In genomic region chr19:30559446-30559845, GRCh38 we compare ENCODE assay signal across 22 cellular contexts.
A peak's percentile ranks its signal among the peaks of the same experiment; 100 is the strongest.
DNase-seq lines count a peak whose midpoint lies in the region; ATAC-seq, FAIRE-seq and TF ChIP-seq lines count a peak whose summit lies in the region.
"Had no signal": no experiment of that assay in that cellular context is flagged by ENCODE, and none has a peak within 500 bp of the region (broad histone marks: within the 10 kb centered on the region; RNA-seq: fewer than 3 reads in every experiment).

No MANE protein-coding gene starts in this region.

- H2BK15ac ChIP-seq in H1 (ENCODE audit: low read length): no peak overlapping the region

- no peak overlapping the region for H3K14ac ChIP-seq in H1 (ENCODE audit: insufficient read length)

- H2BK12ac ChIP-seq in H1 (ENCODE audit: low read depth, low read length): no peak overlapping the region

- ATAC-seq in GM23338: no peak
- ATAC-seq in WTC11: 0 out of 2 replicates have a peak, but pooled peaks have one; percentile 10
- ATAC-seq in HG03469 (IDR thresholded peaks at IDR 0.05; ENCODE audit: unreplicated experiment): no peak
- ATAC-seq: A549; CD8-positive, alpha-beta T cell; HepG2 had no signal

- H3K9ac ChIP-seq in H1 (replicated peaks in 1 of 4; ENCODE audit: extremely low read depth in 1 of 4, low read depth in 3 of 4, low read length in 3 of 4): no peak overlapping the region

- CTCF ChIA-PET in WTC11 (lab: Charles Lee) (no interaction called here), H1 (lab: Charles Lee; ENCODE audit: partially characterized antibody) (interaction anchor here (0.5 kb wide), 1 partner anchor 327 kb away, joined by 5 read pairs; no protein-coding TSS in a partner anchor)

- H3K4me2 ChIP-seq in GM23338 (peak overlapping the region; percentile 61; the same call in 1 of the 2 replicates), H1 (ENCODE audit: insufficient read depth in 1 of 2, low read depth in 2 of 2, low read length in 2 of 2) (no peak overlapping the region; a peak in 1 of 4 replicates)
- H3K4me2 ChIP-seq: A549 had no signal

- H2AFZ ChIP-seq in GM23338: no peak overlapping the region
- H2AFZ ChIP-seq in H1 (ENCODE audit: low read length): no peak overlapping the region

- 87% methylated on average over 7 of the region's 9 CpGs; no CpG with 5 or more reads in 1 of the 2 experiments for WGBS in H1 (ENCODE audit: extremely low coverage in 1 of 2, insufficient coverage in 1 of 2, insufficient read length in 1 of 2, insufficient replicate concordance in 2 of 2, low coverage in 1 of 2, low lambda C conversion rate in 2 of 2, missing lambda C conversion rate in 1 of 2), 2 experiments

- H3K4me3 Mint-ChIP-seq in GM23338 (no peak overlapping the region), WTC11 (no peak overlapping the region)
- H3K4me3 Mint-ChIP-seq: CD14-positive monocyte; CD8-positive, alpha-beta T cell had no signal

- peaks cover 32% of the 10 kb centered on the region for H3K4me1 ChIP-seq in GM23338 (ENCODE audit: insufficient read depth)
- H3K4me1 ChIP-seq in H1 (replicated peaks in 1 of 4; ENCODE audit: control insufficient read depth in 3 of 4, insufficient read depth in 4 of 4, low read length in 3 of 4): peaks cover 8 to 29% (median 25%) of the 10 kb centered on the region in 4 experiments
- peaks cover 9 to 46% of the 10 kb centered on the region in 2 experiments for H3K4me1 ChIP-seq in neutrophil (ENCODE audit: control insufficient read depth in 1 of 2, insufficient read depth in 1 of 2, low read depth in 1 of 2, low read length in 1 of 2)
- H3K4me1 ChIP-seq: A549 had no signal

- H4K5ac ChIP-seq in H1 (ENCODE audit: insufficient read length, low read depth, low read length): no peak overlapping the region

- 0 out of 2 replicates have a peak, but pooled peaks cover 2% of the 10 kb centered on the region for H3F3A ChIP-seq in GM23338 (replicated peaks; ENCODE audit: low read depth)

- H4K8ac ChIP-seq in H1 (ENCODE audit: extremely low read depth, insufficient read depth, low read length): no peak overlapping the region

- peaks cover 25% of the 10 kb centered on the region for H3K9me2 ChIP-seq in GM23338 (ENCODE audit: insufficient read depth)

- TF ChIP-seq CTCF in GM23338 (conservative IDR thresholded peaks at IDR 0.05; ENCODE audit: low read depth in 2 of 2) (no peak), WTC11 (IDR thresholded peaks at IDR 0.05) (no peak), H1 (IDR thresholded peaks at IDR 0.05; ENCODE audit: control extremely low read depth in 1 of 3, insufficient read depth in 1 of 3, low read depth in 1 of 3, low read length in 3 of 3) (no peak), neutrophil (IDR thresholded peaks at IDR 0.05) (no peak)

- H3K4ac ChIP-seq in H1 (replicated peaks; ENCODE audit: insufficient read length, low read depth, low read length): no peak overlapping the region

- no peak overlapping the region for H2BK20ac ChIP-seq in H1 (ENCODE audit: low read length)

- H3K23me2 ChIP-seq in H1 (ENCODE audit: low read depth, low read length): no peaks in the 10 kb centered on the region

- H3K27me3 ChIP-seq in GM23338 (ENCODE audit: insufficient read depth) (no peaks in the 10 kb centered on the region), H1 (replicated peaks in 1 of 4; ENCODE audit: control insufficient read depth in 3 of 4, extremely low read depth in 1 of 4, insufficient read depth in 3 of 4, low read length in 3 of 4) (no peaks in the 10 kb centered on the region), neutrophil (no peaks in the 10 kb centered on the region)

- POLR2A ChIA-PET in WTC11 (lab: Charles Lee): no interaction called here
- POLR2A ChIA-PET in H1 (lab: Charles Lee; ENCODE audit: partially characterized antibody): no interaction called here

- H2AK5ac ChIP-seq in H1 (ENCODE audit: low read depth, low read length): no peak overlapping the region

- H3K27ac Mint-ChIP-seq in GM23338: no peak overlapping the region
- H3K27ac Mint-ChIP-seq in WTC11: no peak overlapping the region
- H3K27ac Mint-ChIP-seq: CD14-positive monocyte; CD8-positive, alpha-beta T cell had no signal

- H3K23ac ChIP-seq in H1 (ENCODE audit: insufficient read length): no peak overlapping the region

- H3K9me3 Mint-ChIP-seq in GM23338 (no peaks in the 10 kb centered on the region; the same call in 2 of the 3 replicates), WTC11 (peaks cover 11% of the 10 kb centered on the region; the same call in 1 of the 2 replicates)
- H3K9me3 Mint-ChIP-seq: CD8-positive, alpha-beta T cell had no signal

- peak overlapping the region; percentile 93 for H3K18ac ChIP-seq in H1 (ENCODE audit: extremely low read depth, low read length)

- H3K36me3 Mint-ChIP-seq in GM23338 (ENCODE audit: low read depth) (no peaks in the 10 kb centered on the region), WTC11 (no peaks in the 10 kb centered on the region)
- H3K36me3 Mint-ChIP-seq: CD14-positive monocyte; CD8-positive, alpha-beta T cell had no signal

- H3K79me1 ChIP-seq in H1 (ENCODE audit: low read depth, low read length): no peaks in the 10 kb centered on the region

- H4K20me1 ChIP-seq in GM23338 (replicated peaks; ENCODE audit: insufficient read depth): no peaks in the 10 kb centered on the region
- no peaks in the 10 kb centered on the region for H4K20me1 ChIP-seq in H1 (replicated peaks in 1 of 2; ENCODE audit: control insufficient read depth in 1 of 2, insufficient read depth in 2 of 2, low read length in 2 of 2)

- peak overlapping the region; percentile 77; the same call in 1 of the 2 replicates for H2BK5ac ChIP-seq in H1 (ENCODE audit: low read depth, low read length)

- peaks cover 15% of the 10 kb centered on the region for H3K27me3 Mint-ChIP-seq in GM23338 (ENCODE audit: insufficient read depth, low read depth, poor library complexity)
- H3K27me3 Mint-ChIP-seq in WTC11 (ENCODE audit: low read depth): peaks cover 3% of the 10 kb centered on the region; the same call in 1 of the 2 replicates

- no peak for FAIRE-seq in H1 (lab: Jason Lieb, UNC)
- FAIRE-seq: A549, D721Med, G401.6, GM12891, HepG2, HTR-8/SVneo had no signal

- H3K56ac ChIP-seq in H1 (replicated peaks; ENCODE audit: insufficient read length, low read depth, low read length): no peak overlapping the region

- no peak overlapping the region for H2BK120ac ChIP-seq in H1 (replicated peaks; ENCODE audit: low read depth, low read length)

- H4K91ac ChIP-seq in H1 (replicated peaks; ENCODE audit: insufficient read length, low read length): no peak overlapping the region

- no peaks in the 10 kb centered on the region for H3K9me3 ChIP-seq in H1 (ENCODE audit: insufficient read depth in 2 of 2, low read depth in 1 of 2, low read length in 1 of 2)
- no peaks in the 10 kb centered on the region for H3K9me3 ChIP-seq in neutrophil
- H3K9me3 ChIP-seq: HAP-1 had no signal

- no peak for TF ChIP-seq RAD21 in H1 (IDR thresholded peaks at IDR 0.05 in 1 of 2, conservative IDR thresholded peaks at IDR 0.05 in 1 of 2; ENCODE audit: low read depth in 2 of 2, low read length in 2 of 2)

- no peak overlapping the region for H3K4me3 ChIP-seq in GM23338
- no peak overlapping the region for H3K4me3 ChIP-seq in H1 (ENCODE audit: extremely low read depth in 1 of 4, insufficient read depth in 2 of 4, low read depth in 3 of 4, low read length in 4 of 4)
- no peak overlapping the region for H3K4me3 ChIP-seq in neutrophil (ENCODE audit: low read depth in 1 of 2, low read length in 1 of 2)
- H3K4me3 ChIP-seq: A549, HAP-1 had no signal

- H3K36me3 ChIP-seq in GM23338 (ENCODE audit: insufficient read depth) (no peaks in the 10 kb centered on the region), H1 (ENCODE audit: control insufficient read depth in 2 of 4, insufficient read depth in 4 of 4, low read length in 3 of 4) (no peaks in the 10 kb centered on the region), neutrophil (no peaks in the 10 kb centered on the region)
- H3K36me3 ChIP-seq: HAP-1 had no signal

- H3K4me1 Mint-ChIP-seq in GM23338 (peaks cover 56% of the 10 kb centered on the region), WTC11 (peaks cover 70% of the 10 kb centered on the region)
- H3K4me1 Mint-ChIP-seq: CD14-positive monocyte had no signal

- H3K27ac ChIP-seq in GM23338 (ENCODE audit: low read depth) (no peak overlapping the region), H1 (ENCODE audit: low read depth, low read length) (no peak overlapping the region), neutrophil (peak overlapping the region; percentile 51)
- H3K27ac ChIP-seq: A549 had no signal

- no peak for DNase-seq in GM23338 (ENCODE audit: low spot score)
- no peak for DNase-seq in WTC11 (ENCODE audit: low spot score)
- no peak for DNase-seq in H1 (ENCODE audit: low read depth in 1 of 2, low spot score in 2 of 2)
- DNase-seq in NCI-H526 (lab: John Stamatoyannopoulos, UW): no peak
- DNase-seq in KG1 (lab: John Stamatoyannopoulos, UW): no peak
- no peak for DNase-seq in activated gamma-delta T cell treated with Interleukin-2 at 50 U/mL for 16 hours
- DNase-seq: CD8-positive, alpha-beta T cell; COR-L47; DMS153; DMS79 treated with DMSO at 0.1 percent for 48 hours; EL; GOT3 had no signal

- no peaks in the 10 kb centered on the region for H3K79me2 ChIP-seq in GM23338 (replicated peaks; ENCODE audit: insufficient read depth)
- H3K79me2 ChIP-seq in H1 (ENCODE audit: control insufficient read depth in 1 of 2, insufficient read depth in 2 of 2, low read length in 2 of 2): no peaks in the 10 kb centered on the region

- no peak for TF ChIP-seq POLR2A in H1 (IDR thresholded peaks at IDR 0.05; ENCODE audit: control extremely low read depth in 1 of 2, low read depth in 2 of 2, low read length in 2 of 2)

- TF ChIP-seq EP300 in H1 (IDR thresholded peaks at IDR 0.05; ENCODE audit: borderline replicate concordance in 1 of 2, low read depth in 2 of 2, low read length in 2 of 2): no peak

TF ChIP-seq in GM23338, 12 proteins besides CTCF, POLR2A, EP300 and RAD21 (continues in another document):
- no peak for TF ChIP-seq ZNF114 (CRISPR knock-in tag; IDR thresholded peaks at IDR 0.05)
- no peak for TF ChIP-seq CREB1 (CRISPR knock-in tag; IDR thresholded peaks at IDR 0.05; ENCODE audit: low read depth)
- no peak for TF ChIP-seq NANOG (IDR thresholded peaks at IDR 0.05; ENCODE audit: borderline replicate concordance)
- TF ChIP-seq STAT1 (IDR thresholded peaks at IDR 0.05; ENCODE audit: unreplicated experiment): no peak

TF ChIP-seq in WTC11, 78 proteins besides CTCF, POLR2A, EP300 and RAD21 (continues in another document):
- no peak for TF ChIP-seq ZNF423 (CRISPR knock-in tag; IDR thresholded peaks at IDR 0.05)

TF ChIP-seq in H1, 55 proteins besides CTCF, POLR2A, EP300 and RAD21:
- no peak for TF ChIP-seq SIN3A (conservative IDR thresholded peaks at IDR 0.05 in 1 of 2, IDR thresholded peaks at IDR 0.05 in 1 of 2; ENCODE audit: low read depth in 1 of 2, low read length in 2 of 2)
- TF ChIP-seq USF2 (IDR thresholded peaks at IDR 0.05; ENCODE audit: low read length): no peak
